In the genomic region with DNA sequence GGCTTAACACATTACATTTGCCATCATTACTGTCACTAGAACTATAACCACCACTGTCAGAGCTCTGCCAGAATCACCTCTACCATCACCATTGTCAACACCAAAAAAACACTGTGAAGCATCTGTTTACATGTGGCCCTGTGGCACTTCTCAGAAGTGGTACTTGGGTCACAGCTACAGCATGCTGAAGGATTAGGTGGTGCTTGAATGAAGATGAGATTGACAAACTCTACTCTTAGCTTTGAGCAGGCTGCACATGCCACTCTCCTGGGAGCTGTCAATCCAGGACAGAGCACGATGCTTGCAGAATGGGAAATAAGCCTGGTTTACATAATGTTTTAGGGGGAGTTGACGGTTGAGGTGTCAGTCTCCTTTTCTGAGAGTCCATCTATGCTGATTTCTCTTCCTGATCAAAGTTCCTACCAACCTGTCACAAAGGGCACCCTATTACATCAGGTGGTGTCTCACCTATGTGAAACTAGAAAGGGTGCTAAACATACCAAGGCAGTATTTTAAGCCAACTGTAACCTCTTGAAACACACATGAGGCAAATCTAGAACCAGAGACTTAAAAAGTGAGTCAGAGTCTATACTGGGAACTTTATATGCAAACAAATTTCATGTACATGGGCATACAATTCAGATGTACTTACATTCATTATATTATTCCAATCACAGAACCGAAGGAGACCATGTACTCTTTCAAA, we compare ENCODE assay signal across 1 cellular context.
TF ChIP-seq lines count a peak whose summit lies in the region.

No MANE protein-coding gene starts in this region.

TF ChIP-seq in GM12878, 131 proteins besides CTCF, POLR2A, EP300 and RAD21 (continued from another document):
- TF ChIP-seq, protein P1, sequence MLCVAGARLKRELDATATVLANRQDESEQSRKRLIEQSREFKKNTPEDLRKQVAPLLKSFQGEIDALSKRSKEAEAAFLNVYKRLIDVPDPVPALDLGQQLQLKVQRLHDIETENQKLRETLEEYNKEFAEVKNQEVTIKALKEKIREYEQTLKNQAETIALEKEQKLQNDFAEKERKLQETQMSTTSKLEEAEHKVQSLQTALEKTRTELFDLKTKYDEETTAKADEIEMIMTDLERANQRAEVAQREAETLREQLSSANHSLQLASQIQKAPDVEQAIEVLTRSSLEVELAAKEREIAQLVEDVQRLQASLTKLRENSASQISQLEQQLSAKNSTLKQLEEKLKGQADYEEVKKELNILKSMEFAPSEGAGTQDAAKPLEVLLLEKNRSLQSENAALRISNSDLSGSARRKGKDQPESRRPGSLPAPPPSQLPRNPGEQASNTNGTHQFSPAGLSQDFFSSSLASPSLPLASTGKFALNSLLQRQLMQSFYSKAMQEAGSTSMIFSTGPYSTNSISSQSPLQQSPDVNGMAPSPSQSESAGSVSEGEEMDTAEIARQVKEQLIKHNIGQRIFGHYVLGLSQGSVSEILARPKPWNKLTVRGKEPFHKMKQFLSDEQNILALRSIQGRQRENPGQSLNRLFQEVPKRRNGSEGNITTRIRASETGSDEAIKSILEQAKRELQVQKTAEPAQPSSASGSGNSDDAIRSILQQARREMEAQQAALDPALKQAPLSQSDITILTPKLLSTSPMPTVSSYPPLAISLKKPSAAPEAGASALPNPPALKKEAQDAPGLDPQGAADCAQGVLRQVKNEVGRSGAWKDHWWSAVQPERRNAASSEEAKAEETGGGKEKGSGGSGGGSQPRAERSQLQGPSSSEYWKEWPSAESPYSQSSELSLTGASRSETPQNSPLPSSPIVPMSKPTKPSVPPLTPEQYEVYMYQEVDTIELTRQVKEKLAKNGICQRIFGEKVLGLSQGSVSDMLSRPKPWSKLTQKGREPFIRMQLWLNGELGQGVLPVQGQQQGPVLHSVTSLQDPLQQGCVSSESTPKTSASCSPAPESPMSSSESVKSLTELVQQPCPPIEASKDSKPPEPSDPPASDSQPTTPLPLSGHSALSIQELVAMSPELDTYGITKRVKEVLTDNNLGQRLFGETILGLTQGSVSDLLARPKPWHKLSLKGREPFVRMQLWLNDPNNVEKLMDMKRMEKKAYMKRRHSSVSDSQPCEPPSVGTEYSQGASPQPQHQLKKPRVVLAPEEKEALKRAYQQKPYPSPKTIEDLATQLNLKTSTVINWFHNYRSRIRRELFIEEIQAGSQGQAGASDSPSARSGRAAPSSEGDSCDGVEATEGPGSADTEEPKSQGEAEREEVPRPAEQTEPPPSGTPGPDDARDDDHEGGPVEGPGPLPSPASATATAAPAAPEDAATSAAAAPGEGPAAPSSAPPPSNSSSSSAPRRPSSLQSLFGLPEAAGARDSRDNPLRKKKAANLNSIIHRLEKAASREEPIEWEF (IDR thresholded peaks at IDR 0.05; ENCODE audit: insufficient replicate concordance, low read depth, low read length): no peak
- no peak for TF ChIP-seq HCFC1 (IDR thresholded peaks at IDR 0.05; ENCODE audit: low read length)
- TF ChIP-seq, protein P2, sequence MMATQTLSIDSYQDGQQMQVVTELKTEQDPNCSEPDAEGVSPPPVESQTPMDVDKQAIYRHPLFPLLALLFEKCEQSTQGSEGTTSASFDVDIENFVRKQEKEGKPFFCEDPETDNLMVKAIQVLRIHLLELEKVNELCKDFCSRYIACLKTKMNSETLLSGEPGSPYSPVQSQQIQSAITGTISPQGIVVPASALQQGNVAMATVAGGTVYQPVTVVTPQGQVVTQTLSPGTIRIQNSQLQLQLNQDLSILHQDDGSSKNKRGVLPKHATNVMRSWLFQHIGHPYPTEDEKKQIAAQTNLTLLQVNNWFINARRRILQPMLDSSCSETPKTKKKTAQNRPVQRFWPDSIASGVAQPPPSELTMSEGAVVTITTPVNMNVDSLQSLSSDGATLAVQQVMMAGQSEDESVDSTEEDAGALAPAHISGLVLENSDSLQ (IDR thresholded peaks at IDR 0.05): peak; percentile 17; the same call in 1 of the 2 replicates
TF ChIP-seq in GM12878: peak in this region for 1.
